ENCODE assay signal across 11 cellular contexts in the genomic region with DNA sequence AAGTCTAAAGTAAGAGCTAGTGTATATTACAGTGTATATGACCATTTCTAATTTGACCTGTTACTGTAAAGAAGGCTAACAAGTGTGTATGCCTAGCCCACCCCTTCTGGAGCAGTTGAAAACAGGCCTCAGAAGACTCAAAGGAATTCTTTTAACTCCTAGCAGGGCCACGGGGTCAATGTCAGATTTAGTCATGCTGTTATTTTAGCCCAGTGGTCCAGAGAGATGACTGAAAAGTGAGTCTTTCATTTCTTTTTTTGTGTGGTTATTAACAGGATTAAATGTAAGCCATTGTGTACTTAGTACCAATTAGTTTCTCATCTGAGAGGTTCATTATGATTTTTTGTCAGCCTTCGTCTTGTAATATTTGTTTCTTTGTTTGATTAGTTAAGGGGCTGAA. TPM values are rescaled to one million over a fixed set of nuclear protein-coding genes. Genes with fewer than 3 reads are reported as not detected.
A peak's percentile ranks its signal among the peaks of the same experiment; 100 is the strongest.
DNase-seq lines count a peak whose midpoint lies in the region; ATAC-seq, FAIRE-seq and TF ChIP-seq lines count a peak whose summit lies in the region.
"Had no signal": no experiment of that assay in that cellular context is flagged by ENCODE, and none has a peak within 500 bp of the region (broad histone marks: within the 10 kb centered on the region; RNA-seq: fewer than 3 reads in every experiment).

No MANE protein-coding gene starts in this region.

- H3K36me3 ChIP-seq in breast epithelium (no peaks in the 10 kb centered on the region), upper lobe of left lung (no peaks in the 10 kb centered on the region)
- H3K36me3 ChIP-seq: neutrophil had no signal

- no peak for TF ChIP-seq EP300 in upper lobe of left lung (IDR thresholded peaks at IDR 0.05)

- H3K4me3 ChIP-seq in breast epithelium = no peak overlapping the region
- no peak overlapping the region for H3K4me3 ChIP-seq in upper lobe of left lung

- H3K27ac ChIP-seq in breast epithelium (no peak overlapping the region), upper lobe of left lung (no peak overlapping the region), substantia nigra (ENCODE audit: low read depth, low read length, poor library complexity, severe bottlenecking) (no peak overlapping the region)
- H3K27ac ChIP-seq: C4-2B had no signal

- BruUV-seq in MCF 10A (replicated peaks; lab: Mats Ljungman, UMichigan) = no TSS peak

- CTCF ChIA-PET in MCF 10A (lab: Yijun Ruan, JAX) = interaction anchor here (0.6 kb wide), 1 partner anchor 733 kb away, joined by 5 read pairs; no protein-coding TSS in a partner anchor

- WGBS in upper lobe of left lung, 2 donors = 69 to 72% methylated on average over 2 of the region's 2 CpGs

- intact Hi-C loops in MCF 10A (cut with micrococcal nuclease) (no loop called here), breast epithelium (cut with DNase I; ENCODE audit: low total_unique reads) (no loop called here)

- H3K36me3 Mint-ChIP-seq in MCF 10A (ENCODE audit: insufficient read depth, unreplicated experiment) = peaks cover 12% of the 10 kb centered on the region

- no peaks in the 10 kb centered on the region for H3K27me3 ChIP-seq in breast epithelium
- H3K27me3 ChIP-seq in upper lobe of left lung = no peaks in the 10 kb centered on the region
- H3K27me3 ChIP-seq: neutrophil had no signal

- ATAC-seq in HG03103 (IDR thresholded peaks at IDR 0.05; ENCODE audit: low read depth, unreplicated experiment) (peak; percentile 52), upper lobe of left lung (ENCODE audit: low FRiP score in 2 of 2) (no peak)

- POLR2A ChIA-PET in MCF 10A (lab: Yijun Ruan, JAX) = interaction anchor here (0.9 kb wide), 1 partner anchor 8 kb away, joined by 3 read pairs; no protein-coding TSS in a partner anchor

- no peaks in the 10 kb centered on the region for H3K9me3 Mint-ChIP-seq in MCF 10A (ENCODE audit: unreplicated experiment)

- DNase-seq in MCF 10A (ENCODE audit: unreplicated experiment) (peak; percentile 1), breast epithelium (ENCODE audit: low spot score in 2 of 2) (no peak), amniotic epithelial cell (ENCODE audit: low read depth) (peak; percentile 28), urothelium cell line (ENCODE audit: low spot score) (no peak), upper lobe of left lung (no peak), substantia nigra (lab: John Stamatoyannopoulos, UW) (no peak), COR-L47 (lab: John Stamatoyannopoulos, UW) (no peak)
- DNase-seq: NCI-H526 had no signal

- H3K4me1 Mint-ChIP-seq in MCF 10A (ENCODE audit: insufficient read depth, unreplicated experiment) = peaks cover under 1% of the 10 kb centered on the region

- no peaks in the 10 kb centered on the region for H3K9me3 ChIP-seq in breast epithelium
- no peaks in the 10 kb centered on the region for H3K9me3 ChIP-seq in upper lobe of left lung
- H3K9me3 ChIP-seq: neutrophil had no signal

- H3K4me1 ChIP-seq in breast epithelium = no peaks in the 10 kb centered on the region
- peaks cover 0 to 9% (median 6%) of the 10 kb centered on the region in 4 donors for H3K4me1 ChIP-seq in upper lobe of left lung

- H3K27ac Mint-ChIP-seq in MCF 10A (ENCODE audit: low read depth, unreplicated experiment) = no peak overlapping the region

- no peak for TF ChIP-seq CTCF in MCF 10A (IDR thresholded peaks at IDR 0.05; ENCODE audit: unreplicated experiment)
- no peak for TF ChIP-seq CTCF in breast epithelium (IDR thresholded peaks at IDR 0.05)
- no peak for TF ChIP-seq CTCF in upper lobe of left lung (IDR thresholded peaks at IDR 0.05)

- no peaks in the 10 kb centered on the region for H3K27me3 Mint-ChIP-seq in MCF 10A (ENCODE audit: insufficient read depth, unreplicated experiment)

- peak; percentile 27 for FAIRE-seq in urothelium cell line (lab: Jason Lieb, UNC)

- H3K4me3 Mint-ChIP-seq in MCF 10A (ENCODE audit: unreplicated experiment) = no peak overlapping the region

- TF ChIP-seq POLR2A in breast epithelium (IDR thresholded peaks at IDR 0.05) (no peak), upper lobe of left lung (IDR thresholded peaks at IDR 0.05) (no peak)

RNA-seq across cellular contexts. Expression of a gene that starts 24.4 kb away (rescaled TPM):
- total RNA-seq in MCF 10A (2022) (34.0 and 41.7 TPM in 2 replicates), breast epithelium (10 to 100 TPM; 19.8 to 29.1 (median 26.9) TPM), upper lobe of left lung (10 to 100 TPM; 11.1 to 44.0 (median 18.7) TPM)

Comparison
In these comparisons a context has a peak if more than half of its experiments do, and no peak if none do; other contexts are left out.
1. DNase-seq: peak in MCF 10A (single experiment) and amniotic epithelial cell (single experiment); none in breast epithelium (0 of 2), urothelium cell line (single experiment), upper lobe of left lung (0 of 2), substantia nigra (0 of 49) and COR-L47 (single experiment).